Comparison of ENCODE assay signal across 19 cellular contexts in the genomic region with DNA sequence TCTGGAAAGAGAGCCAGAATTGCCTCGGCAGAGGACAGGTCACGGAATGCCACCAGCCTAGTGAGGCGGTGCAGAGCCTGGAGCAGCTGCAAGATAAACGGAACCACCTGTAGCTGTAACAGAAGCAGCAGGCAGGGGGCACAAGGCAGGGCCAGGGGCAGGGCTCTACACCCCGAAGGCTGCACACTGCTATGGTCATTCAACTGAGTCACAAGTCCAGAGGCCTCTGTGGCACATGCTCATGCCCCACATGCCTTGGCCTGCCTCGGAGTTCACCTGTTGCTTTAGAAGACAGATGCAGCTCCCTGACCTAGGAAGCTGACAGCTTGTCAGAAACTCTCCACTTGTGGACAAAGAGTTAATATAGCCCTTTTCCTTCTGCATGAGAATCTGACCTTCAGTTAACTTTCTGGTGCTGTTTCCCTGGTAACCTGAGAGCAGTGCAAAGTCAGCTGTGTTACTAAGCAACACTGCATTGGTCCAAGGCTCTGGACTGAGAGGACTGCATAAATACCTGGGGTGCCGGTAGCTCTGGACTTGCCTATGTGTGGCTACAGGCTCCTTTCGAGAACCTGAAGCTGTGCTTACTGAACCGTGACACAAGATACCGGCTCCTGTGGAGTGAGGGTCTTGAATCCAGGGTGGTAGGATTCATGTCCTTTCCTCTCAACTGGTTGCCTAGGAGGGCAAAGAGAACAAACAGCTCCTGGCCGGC. TPM values are rescaled to one million over a fixed set of nuclear protein-coding genes. Genes with fewer than 3 reads are reported as not detected.
DNase-seq lines count a peak whose midpoint lies in the region; ATAC-seq, FAIRE-seq and TF ChIP-seq lines count a peak whose summit lies in the region.
"Had no signal": no experiment of that assay in that cellular context is flagged by ENCODE, and none has a peak within 500 bp of the region (broad histone marks: within the 10 kb centered on the region; RNA-seq: fewer than 3 reads in every experiment).

No MANE protein-coding gene starts in this region.

- no peak overlapping the region for H3K4me3 ChIP-seq in IMR-90 (ENCODE audit: insufficient read depth, low read depth, low read length)
- H3K4me3 ChIP-seq: left lung, prostate gland had no signal

- no peak overlapping the region for H4K5ac ChIP-seq in IMR-90 (ENCODE audit: low read depth, low read length)

- CTCF ChIA-PET in IMR-90 (lab: Yijun Ruan, JAX), result interaction anchor here (1.2 kb wide), 1 partner anchor 200 kb away, joined by 5 read pairs; no protein-coding TSS in a partner anchor

- H3K9ac ChIP-seq in IMR-90 (ENCODE audit: low read depth, low read length), result no peak overlapping the region

- dilution Hi-C loops in IMR-90 (cut with HindIII; ENCODE audit: low sequenced_read_pairs, unreplicated experiment), result no loop called here

- H3K36me3 ChIP-seq in IMR-90 (ENCODE audit: control insufficient read depth, insufficient read depth, low read length), result peaks cover 15% of the 10 kb centered on the region; the same call in 1 of the 2 replicates

- no peak overlapping the region for H2BK5ac ChIP-seq in IMR-90 (ENCODE audit: low read depth, low read length, poor library complexity, severe bottlenecking)

- TF ChIP-seq POLR2A in IMR-90 (IDR thresholded peaks at IDR 0.05; ENCODE audit: low read depth, low read length) (no peak), GM12892 (IDR thresholded peaks at IDR 0.05; ENCODE audit: low read depth, low read length) (no peak)

- TF ChIP-seq RAD21 in IMR-90 (IDR thresholded peaks at IDR 0.05; ENCODE audit: low read length), result no peak

- H3K79me1 ChIP-seq in IMR-90 (ENCODE audit: low read depth in 1 of 2, low read length in 2 of 2), result peaks cover 10 to 20% of the 10 kb centered on the region in 2 experiments; a peak in 3 of 4 replicates

- DNase-seq in ACHN, result peak; percentile 3
- peak; percentile 47 for DNase-seq in IMR-90
- DNase-seq in ecto neural progenitor cell (ENCODE audit: low spot score), result peak; percentile 53
- peak; percentile 50 for DNase-seq in medulla oblongata (ENCODE audit: extremely low spot score)
- no peak for DNase-seq in omental fat pad (ENCODE audit: low spot score)
- no peak for DNase-seq in GM12892 (ENCODE audit: insufficient read length)
- no peak for DNase-seq in NCI-H1092 treated with DMSO at 0.1 percent for 48 hours (lab: John Stamatoyannopoulos, UW)
- DNase-seq: activated CD4-positive, alpha-beta T cell treated with anti-CD3 and anti-CD28 coated beads, Interleukin-2, amount 10 ng/mL, durations not matched to agents 7 days and 5 days; activated naive CD8-positive, alpha-beta T cell treated with anti-CD3 and anti-CD28 coated beads, Interleukin-2, amount 10 ng/mL, durations not matched to agents 7 days and 5 days; activated T-cell treated with anti-CD3 and anti-CD28 coated beads, Interleukin-2, amount 50 U/mL, for 4 hours; left lung; NCI-H187; NCI-H524 treated with DMSO at 0.1 percent for 48 hours; stimulated activated CD4-positive, alpha-beta T cell treated with anti-CD3 and anti-CD28 coated beads, Interleukin-15, amount 100 ng/mL, for 24 hours had no signal

- no peak overlapping the region for H3K4me2 ChIP-seq in IMR-90 (ENCODE audit: low read depth, low read length)

- FAIRE-seq in GM12892 (lab: Jason Lieb, UNC), result no peak
- FAIRE-seq: TTC549 had no signal

- H3K27me3 ChIP-seq in IMR-90 (ENCODE audit: control insufficient read depth, insufficient read depth, low read length), result no peaks in the 10 kb centered on the region
- H3K27me3 ChIP-seq: left lung had no signal

- no peaks in the 10 kb centered on the region for H3K4me1 ChIP-seq in IMR-90 (ENCODE audit: control insufficient read depth, insufficient read depth, low read length)
- H3K4me1 ChIP-seq: prostate gland had no signal

- no peak overlapping the region for H2AFZ ChIP-seq in IMR-90 (replicated peaks; ENCODE audit: low read length, poor library complexity)

- ATAC-seq in IMR-90 (ENCODE audit: low read depth) (peak; percentile 75), omental fat pad (ENCODE audit: low FRiP score) (no peak), HG03460 (IDR thresholded peaks at IDR 0.05; ENCODE audit: unreplicated experiment) (no peak)
- ATAC-seq: activated T-cell treated with anti-CD3 and anti-CD28 coated beads, Interleukin-2, amount 50 U/mL, for 4 hours; esophagus mucosa; left lung had no signal

- whole genome bisulfite sequencing in IMR-90 (ENCODE audit: extremely low coverage in 2 of 2, insufficient read length in 1 of 2), 2 experiments, result 77% methylated on average over 6 of the region's 11 CpGs; no CpG with 5 or more reads in 1 of the 2 experiments

- H3K56ac ChIP-seq in IMR-90 (ENCODE audit: extremely low read depth, insufficient read depth, low read length), result no peak overlapping the region

- no peaks in the 10 kb centered on the region for H3K9me3 ChIP-seq in IMR-90 (ENCODE audit: control insufficient read depth, insufficient read depth, low read length)
- H3K9me3 ChIP-seq: left lung, prostate gland had no signal

- no peak overlapping the region for H3K4ac ChIP-seq in IMR-90 (ENCODE audit: low read depth, low read length)

- no peak overlapping the region for H3K27ac ChIP-seq in IMR-90 (ENCODE audit: insufficient read depth, low read length)
- H3K27ac ChIP-seq: HL-60, left lung, prostate gland had no signal

- no peak overlapping the region for H2BK20ac ChIP-seq in IMR-90 (ENCODE audit: low read depth, low read length)

- H4K8ac ChIP-seq in IMR-90 (ENCODE audit: low read depth in 2 of 2, low read length in 2 of 2), result no peak overlapping the region

- no peak overlapping the region for H2BK120ac ChIP-seq in IMR-90 (ENCODE audit: low read depth, low read length)

- H2BK15ac ChIP-seq in IMR-90 (ENCODE audit: low read depth, low read length), result no peak overlapping the region

- TF ChIP-seq CTCF in IMR-90 (conservative IDR thresholded peaks at IDR 0.05; ENCODE audit: low read depth, low read length), result no peak
- TF ChIP-seq CTCF in omental fat pad (IDR thresholded peaks at IDR 0.05), result no peak

- POLR2A ChIA-PET in IMR-90 (lab: Charles Lee; ENCODE audit: unreplicated experiment), result no interaction called here

- H3K23ac ChIP-seq in IMR-90 (ENCODE audit: low read depth, low read length), result no peak overlapping the region

- H2AK9ac ChIP-seq in IMR-90 (replicated peaks; ENCODE audit: low read depth, low read length, poor library complexity), result no peak overlapping the region

- no peak overlapping the region for H3K14ac ChIP-seq in IMR-90 (replicated peaks; ENCODE audit: low read depth, low read length)

- intact Hi-C loops in IMR-90 (cut with micrococcal nuclease), result no loop called here

- H3K9me1 ChIP-seq in IMR-90 (ENCODE audit: insufficient read depth, low read length), result peaks cover 5% of the 10 kb centered on the region; the same call in 1 of the 2 replicates

- in situ Hi-C loops in ACHN (cut with HindIII; ENCODE audit: low pct_ligation_motif_present, low pct_unique_long_range_greater_than_20kb, low sequenced_read_pairs), result no loop called here
- in situ Hi-C loops in IMR-90 (cut with MboI; ENCODE audit: low sequenced_read_pairs), result no loop called here

- no peak overlapping the region for H4K91ac ChIP-seq in IMR-90 (ENCODE audit: insufficient read depth, low read depth, low read length)

- no peaks in the 10 kb centered on the region; the same call in 1 of the 2 replicates for H4K20me1 ChIP-seq in IMR-90 (ENCODE audit: insufficient read depth, low read length)

- H2AK5ac ChIP-seq in IMR-90 (ENCODE audit: low read depth, low read length), result no peak overlapping the region

- no TSS peak for BruUV-seq in IMR-90 (replicated peaks; lab: Mats Ljungman, UMichigan)

- no peak overlapping the region for H3K18ac ChIP-seq in IMR-90 (ENCODE audit: low read depth, low read length)

TF ChIP-seq in IMR-90, 13 proteins besides CTCF, POLR2A, EP300 and RAD21:
- no peak for TF ChIP-seq MAFK (IDR thresholded peaks at IDR 0.05; ENCODE audit: low read depth, low read length)
- TF ChIP-seq MXI1 (IDR thresholded peaks at IDR 0.05; ENCODE audit: borderline replicate concordance, low read depth, low read length), result no peak
- TF ChIP-seq RFX5 (IDR thresholded peaks at IDR 0.05; ENCODE audit: low read depth, low read length), result no peak
- TF ChIP-seq MAZ (IDR thresholded peaks at IDR 0.05; ENCODE audit: borderline replicate concordance, low read depth, low read length), result no peak
- no peak for TF ChIP-seq NFE2L2 (IDR thresholded peaks at IDR 0.05; ENCODE audit: low read depth, low read length)
- no peak for TF ChIP-seq FOS (IDR thresholded peaks at IDR 0.05; ENCODE audit: low read depth, low read length)
- no peak for TF ChIP-seq CHD1 (IDR thresholded peaks at IDR 0.05; ENCODE audit: low read depth, low read length)
- no peak for TF ChIP-seq SMC3 (IDR thresholded peaks at IDR 0.05; ENCODE audit: low read depth, low read length)
TF ChIP-seq in IMR-90: peak in this region for 0.

RNA-seq across cellular contexts. Expression of a gene that starts 10.5 kb away (rescaled TPM):
- total RNA-seq in IMR-90 (2012; rRNA removed), result 50.7 and 54.2 TPM in 2 replicates
- polyA plus RNA-seq in IMR-90 (2012; rRNA removed), result 58.3 and 77.1 TPM in 2 replicates
- polyA plus RNA-seq in IMR-90 (2012; cell fraction: cytosol; rRNA removed), result 42.1 and 51.2 TPM in 2 replicates
- polyA plus RNA-seq in IMR-90 (2012; cell fraction: nucleus; rRNA removed; ENCODE audit: low replicate concordance), result 33.2 and 38.4 TPM in 2 replicates
- 10 to 100 TPM; 37.3 to 52.6 (median 41.6) TPM for total RNA-seq in omental fat pad
- polyA plus RNA-seq in GM12892 (2012; ENCODE audit: missing spikeins), result 29.3 TPM

RNA-seq across cellular contexts. Expression of a gene that starts 17.4 kb away (rescaled TPM):
- total RNA-seq in IMR-90 (2012; rRNA removed) (3.3 and 3.6 TPM in 2 replicates), omental fat pad (10 to 100 TPM in 2 of 4 donors, 1 to 10 TPM in 2; 8.7 to 26.8 (median 16.2) TPM)
- polyA plus RNA-seq in IMR-90 (2012; rRNA removed), result 2.6 and 2.9 TPM in 2 replicates
- 2.2 and 2.3 TPM in 2 replicates for polyA plus RNA-seq in IMR-90 (2012; cell fraction: cytosol; rRNA removed)
- 4.6 and 6.8 TPM in 2 replicates for polyA plus RNA-seq in IMR-90 (2012; cell fraction: nucleus; rRNA removed; ENCODE audit: low replicate concordance)
- 0.25 TPM for polyA plus RNA-seq in GM12892 (2012; ENCODE audit: missing spikeins)

Comparison
In these comparisons a context has a peak if more than half of its experiments do, and no peak if none do; other contexts are left out.
1. DNase-seq: peak in ACHN (single experiment), IMR-90 (single experiment), ecto neural progenitor cell (single experiment) and medulla oblongata (single experiment); none in omental fat pad (single experiment), GM12892 (single experiment) and NCI-H1092 treated with DMSO at 0.1 percent for 48 hours (single experiment).